In genomic region chr7:120276720-120277119, GRCh38 we compare ENCODE assay signal across 1 cellular context.
TF ChIP-seq lines count a peak whose summit lies in the region.

No MANE protein-coding gene starts in this region.

TF ChIP-seq in WTC11, 78 proteins besides CTCF, POLR2A, EP300 and RAD21 (continued from another document):
- no peak for TF ChIP-seq HMGXB4 (CRISPR knock-in tag; IDR thresholded peaks at IDR 0.05)
- no peak for TF ChIP-seq MAX (CRISPR knock-in tag; IDR thresholded peaks at IDR 0.05)
